1 cellular context compared by ENCODE assay signal in genomic region chr2:135530313-135531230, GRCh38.
TF ChIP-seq lines count a peak whose summit lies in the region.

TSS of gene ZRANB3 (minus strand) at chr2:135531218.

TF ChIP-seq in HCT116, 20 proteins besides CTCF, POLR2A, EP300 and RAD21 (continued from another document):
- peak; percentile 87 for TF ChIP-seq ZBTB33 (IDR thresholded peaks at IDR 0.05; ENCODE audit: extremely low read depth, insufficient replicate concordance, low read length)
- TF ChIP-seq ATF3 (IDR thresholded peaks at IDR 0.05): no peak
- no peak; the same call in 1 of the 2 replicates for TF ChIP-seq SP1 (IDR thresholded peaks at IDR 0.05; ENCODE audit: low read depth)
- TF ChIP-seq JUND (IDR thresholded peaks at IDR 0.05): no peak
- no peak for TF ChIP-seq EZH2 (IDR thresholded peaks at IDR 0.05)
- TF ChIP-seq YY1 (IDR thresholded peaks at IDR 0.05; ENCODE audit: extremely low read depth, insufficient replicate concordance, low read depth, low read length): peak; percentile 88
- no peak for TF ChIP-seq EGR1 (IDR thresholded peaks at IDR 0.05; ENCODE audit: low read depth)
- peak; percentile 78 for TF ChIP-seq SIN3A (IDR thresholded peaks at IDR 0.05; ENCODE audit: low read depth)
- TF ChIP-seq REST (IDR thresholded peaks at IDR 0.05; ENCODE audit: low read depth): no peak
- no peak for TF ChIP-seq FOSL1 (IDR thresholded peaks at IDR 0.05; ENCODE audit: low read depth)
- TF ChIP-seq CBX3 (IDR thresholded peaks at IDR 0.05; ENCODE audit: low read depth): no peak
- TF ChIP-seq ELF1 (IDR thresholded peaks at IDR 0.05; ENCODE audit: borderline replicate concordance, low read depth): no peak
- TF ChIP-seq CEBPB (IDR thresholded peaks at IDR 0.05; ENCODE audit: low read depth): no peak
- TF ChIP-seq EZH2phosphoT487 (IDR thresholded peaks at IDR 0.05; ENCODE audit: borderline replicate concordance): no peak
- no peak for TF ChIP-seq ZNF274 (IDR thresholded peaks at IDR 0.05; ENCODE audit: low read depth, low read length)
